In the genomic region with DNA sequence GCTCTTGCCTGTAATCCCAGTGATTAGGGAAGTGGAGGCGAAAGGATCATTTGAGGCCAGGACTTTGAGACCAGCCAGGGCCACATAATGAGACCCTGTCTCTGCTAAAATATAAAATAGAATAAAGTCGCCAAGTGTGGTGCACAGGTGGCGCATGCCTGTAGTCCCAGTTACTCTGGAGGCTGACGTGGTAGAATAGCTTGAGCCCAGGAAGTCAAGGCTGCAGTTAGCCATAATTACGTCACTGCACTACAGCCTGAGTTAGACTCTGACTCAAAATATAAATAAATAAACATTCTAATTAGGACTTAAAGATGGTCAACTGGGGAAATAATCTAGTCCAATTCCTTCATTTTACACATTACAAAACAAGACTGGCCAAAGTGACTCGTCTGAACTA, we compare ENCODE assay signal across 1 cellular context.
TF ChIP-seq lines count a peak whose summit lies in the region.

No MANE protein-coding gene starts in this region.

TF ChIP-seq in H1, 55 proteins besides CTCF, POLR2A, EP300 and RAD21:
- TF ChIP-seq FOSL1 (IDR thresholded peaks at IDR 0.05; ENCODE audit: insufficient read depth, low read depth, low read length): no peak
